21 cellular contexts compared by ENCODE assay signal in genomic region chr5:53191766-53192165, GRCh38.
"Had no signal": no experiment of that assay in that cellular context is flagged by ENCODE, and none has a peak within 500 bp of the region (broad histone marks: within the 10 kb centered on the region; RNA-seq: fewer than 3 reads in every experiment).

No MANE protein-coding gene starts in this region.

- H3K4me3 Mint-ChIP-seq: activated B cell treated with CpG ODN at 0.5 μM for 24 hours; activated CD8-positive, alpha-beta T cell treated with anti-CD3 and anti-CD28 coated beads for 36 hours; activated naive CD8-positive, alpha-beta T cell treated with anti-CD3 and anti-CD28 coated beads for 36 hours; activated T-helper 17 cell treated with anti-CD3 and anti-CD28 coated beads, Interleukin-2, amount 50 U/mL, for 72 hours; brain; nephron had no signal

- H3K36me3 Mint-ChIP-seq: activated naive CD8-positive, alpha-beta T cell treated with anti-CD3 and anti-CD28 coated beads for 36 hours; brain had no signal

- DNase-seq: activated B cell treated with CpG ODN at 0.5 μM for 24 hours; activated CD4-positive, alpha-beta T cell treated with anti-CD3 and anti-CD28 coated beads for 48 hours; activated CD8-positive, alpha-beta T cell treated with anti-CD3 and anti-CD28 coated beads for 36 hours; activated naive CD4-positive, alpha-beta T cell; activated naive CD8-positive, alpha-beta T cell treated with anti-CD3 and anti-CD28 coated beads for 36 hours; activated T-cell treated with anti-CD3 and anti-CD28 coated beads, Interleukin-2, amount 50 U/mL, for 1 hour; caudate nucleus; dorsolateral prefrontal cortex; gastrocnemius medialis; head of caudate nucleus; left lung; midbrain; stimulated activated CD4-positive, alpha-beta T cell treated with anti-CD3 and anti-CD28 coated beads, Interleukin-12 subunit alpha, Interleukin-12 subunit beta, amount 100 ng/mL, for 4 hours; stimulated activated CD4-positive, alpha-beta T cell treated with anti-CD3 and anti-CD28 coated beads, Interleukin-1b, Interleukin-23, amount 100 ng/mL, for 48 hours; stimulated activated CD8-positive, alpha-beta memory T cell treated with anti-CD3 and anti-CD28 coated beads, Interleukin-4, amount 100 ng/mL, for 48 hours; stimulated activated naive CD4-positive, alpha-beta T cell; T-helper 9 cell; tibial artery had no signal

- H3K27me3 ChIP-seq: gastrocnemius medialis, left lung, tibial artery had no signal

- H3K27ac Mint-ChIP-seq: activated B cell treated with CpG ODN at 0.5 μM for 24 hours; activated CD8-positive, alpha-beta T cell treated with anti-CD3 and anti-CD28 coated beads for 36 hours; activated naive CD8-positive, alpha-beta T cell treated with anti-CD3 and anti-CD28 coated beads for 36 hours; activated T-helper 17 cell treated with anti-CD3 and anti-CD28 coated beads, Interleukin-2, amount 50 U/mL, for 72 hours; brain; nephron had no signal

- H3K9me3 ChIP-seq: gastrocnemius medialis, tibial artery had no signal

- H3K27ac ChIP-seq: dorsolateral prefrontal cortex, gastrocnemius medialis, left lung, tibial artery had no signal

- H3K4me1 ChIP-seq: gastrocnemius medialis, left lung, tibial artery had no signal

- H3K4me3 ChIP-seq: dorsolateral prefrontal cortex, gastrocnemius medialis, left lung, tibial artery had no signal

- H3K9me3 Mint-ChIP-seq: activated T-helper 17 cell treated with anti-CD3 and anti-CD28 coated beads, Interleukin-2, amount 50 U/mL, for 72 hours had no signal

- H3K4me1 Mint-ChIP-seq: activated B cell treated with CpG ODN at 0.5 μM for 24 hours; activated T-helper 17 cell treated with anti-CD3 and anti-CD28 coated beads, Interleukin-2, amount 50 U/mL, for 72 hours; brain; nephron had no signal

- H3K36me3 ChIP-seq: gastrocnemius medialis, left lung had no signal

- ATAC-seq: activated CD8-positive, alpha-beta T cell treated with anti-CD3 and anti-CD28 coated beads for 36 hours; activated T-helper 17 cell treated with anti-CD3 and anti-CD28 coated beads, Interleukin-2, amount 50 U/mL, for 72 hours; gastrocnemius medialis; left lung had no signal
